In the genomic region with DNA sequence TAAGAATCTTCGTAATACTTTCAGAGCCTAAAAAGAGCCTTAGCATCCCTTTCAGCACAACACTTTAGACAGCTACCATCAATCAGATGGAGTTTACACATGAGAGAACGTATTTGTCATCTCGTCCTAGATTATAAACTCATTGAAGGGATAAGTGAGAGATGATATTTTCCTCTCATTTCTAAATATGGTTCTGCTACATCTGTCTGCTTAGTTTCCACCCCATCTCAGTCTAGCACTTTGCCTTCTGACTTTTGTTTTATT, we compare ENCODE assay signal across 21 cellular contexts.
"Had no signal": no experiment of that assay in that cellular context is flagged by ENCODE, and none has a peak within 500 bp of the region (broad histone marks: within the 10 kb centered on the region; RNA-seq: fewer than 3 reads in every experiment).

No MANE protein-coding gene starts in this region.

- H3K9me3 ChIP-seq: left lung, mucosa of descending colon, right atrium auricular region, suprapubic skin had no signal

- H3K36me3 Mint-ChIP-seq: activated naive CD4-positive, alpha-beta T cell treated with anti-CD3 and anti-CD28 coated beads, Interleukin-2, amount 50 U/mL, for 72 hours; brain; naive thymus-derived CD4-positive, alpha-beta T cell had no signal

- H3K4me3 Mint-ChIP-seq: activated B cell treated with CpG ODN at 0.5 μM for 24 hours; activated CD4-positive, alpha-beta T cell treated with anti-CD3 and anti-CD28 coated beads, Interleukin-2, amount 10 ng/mL, durations not matched to agents 7 days and 5 days; activated T-cell treated with anti-CD3 and anti-CD28 coated beads, Interleukin-2, amount 50 U/mL, for 72 hours; brain; dendritic cell treated with granulocyte-macrophage colony-stimulating factor and Interleukin-4, amounts not matched to agents 40 ng/mL and 50 ng/mL, for 4 days; effector memory CD8-positive, alpha-beta T cell; naive thymus-derived CD4-positive, alpha-beta T cell had no signal

- H3K27ac Mint-ChIP-seq: activated B cell treated with CpG ODN at 0.5 μM for 24 hours; activated CD4-positive, alpha-beta T cell treated with anti-CD3 and anti-CD28 coated beads, Interleukin-2, amount 10 ng/mL, durations not matched to agents 7 days and 5 days; activated naive CD4-positive, alpha-beta T cell treated with anti-CD3 and anti-CD28 coated beads, Interleukin-2, amount 50 U/mL, for 72 hours; activated T-cell treated with anti-CD3 and anti-CD28 coated beads, Interleukin-2, amount 50 U/mL, for 72 hours; brain; dendritic cell treated with granulocyte-macrophage colony-stimulating factor and Interleukin-4, amounts not matched to agents 40 ng/mL and 50 ng/mL, for 4 days; effector memory CD8-positive, alpha-beta T cell; naive thymus-derived CD4-positive, alpha-beta T cell had no signal

- H3K27me3 Mint-ChIP-seq: dendritic cell treated with granulocyte-macrophage colony-stimulating factor and Interleukin-4, amounts not matched to agents 40 ng/mL and 50 ng/mL, for 4 days had no signal

- H3K4me1 ChIP-seq: right atrium auricular region had no signal

- FAIRE-seq: TTC549 had no signal

- H3K27me3 ChIP-seq: left lung, right atrium auricular region, suprapubic skin had no signal

- H3K9me3 Mint-ChIP-seq: activated B cell treated with CpG ODN at 0.5 μM for 24 hours; activated CD4-positive, alpha-beta T cell treated with anti-CD3 and anti-CD28 coated beads, Interleukin-2, amount 10 ng/mL, durations not matched to agents 7 days and 5 days; activated naive CD4-positive, alpha-beta T cell treated with anti-CD3 and anti-CD28 coated beads, Interleukin-2, amount 50 U/mL, for 72 hours; activated T-cell treated with anti-CD3 and anti-CD28 coated beads, Interleukin-2, amount 50 U/mL, for 72 hours; dendritic cell treated with granulocyte-macrophage colony-stimulating factor and Interleukin-4, amounts not matched to agents 40 ng/mL and 50 ng/mL, for 4 days; effector memory CD8-positive, alpha-beta T cell; naive thymus-derived CD4-positive, alpha-beta T cell had no signal

- H3K27ac ChIP-seq: left lung, right atrium auricular region, suprapubic skin had no signal

- H3K36me3 ChIP-seq: left lung, right atrium auricular region, suprapubic skin had no signal

- ATAC-seq: activated naive CD4-positive, alpha-beta T cell treated with anti-CD3 and anti-CD28 coated beads, Interleukin-2, amount 50 U/mL, for 72 hours; activated T-cell treated with anti-CD3 and anti-CD28 coated beads, Interleukin-2, amount 50 U/mL, for 72 hours; effector memory CD8-positive, alpha-beta T cell; naive thymus-derived CD4-positive, alpha-beta T cell; stimulated activated naive CD8-positive, alpha-beta T cell treated with anti-CD3 and anti-CD28 coated beads, Interleukin-15, Interleukin-2, amounts not matched to agents 100 U/mL and 50 U/mL, for 24 hours had no signal

- DNase-seq: activated B cell treated with CpG ODN at 0.5 μM for 24 hours; activated CD4-positive, alpha-beta T cell treated with anti-CD3 and anti-CD28 coated beads, Interleukin-2, amount 10 ng/mL, durations not matched to agents 7 days and 5 days; activated CD8-positive, alpha-beta memory T cell treated with anti-CD3 and anti-CD28 coated beads, Interleukin-2, amount 50 U/mL, for 48 hours; activated gamma-delta T cell; activated T-cell treated with anti-CD3 and anti-CD28 coated beads, Interleukin-2, amount 50 U/mL, for 72 hours; effector memory CD8-positive, alpha-beta T cell; kidney; left lung; mucosa of descending colon; naive thymus-derived CD4-positive, alpha-beta T cell; small intestine; stimulated activated CD4-positive, alpha-beta T cell treated with anti-CD3 and anti-CD28 coated beads, Interleukin-4, amount 100 ng/mL, for 4 hours; stimulated activated naive CD8-positive, alpha-beta T cell treated with anti-CD3 and anti-CD28 coated beads, Interleukin-15, Interleukin-2, amounts not matched to agents 100 U/mL and 50 U/mL, for 24 hours; SW 1271; trophoblast cell had no signal

- H3K4me3 ChIP-seq: left lung, mucosa of descending colon, right atrium auricular region, suprapubic skin had no signal

- H3K4me1 Mint-ChIP-seq: activated CD4-positive, alpha-beta T cell treated with anti-CD3 and anti-CD28 coated beads, Interleukin-2, amount 10 ng/mL, durations not matched to agents 7 days and 5 days had no signal
